In the genomic region with DNA sequence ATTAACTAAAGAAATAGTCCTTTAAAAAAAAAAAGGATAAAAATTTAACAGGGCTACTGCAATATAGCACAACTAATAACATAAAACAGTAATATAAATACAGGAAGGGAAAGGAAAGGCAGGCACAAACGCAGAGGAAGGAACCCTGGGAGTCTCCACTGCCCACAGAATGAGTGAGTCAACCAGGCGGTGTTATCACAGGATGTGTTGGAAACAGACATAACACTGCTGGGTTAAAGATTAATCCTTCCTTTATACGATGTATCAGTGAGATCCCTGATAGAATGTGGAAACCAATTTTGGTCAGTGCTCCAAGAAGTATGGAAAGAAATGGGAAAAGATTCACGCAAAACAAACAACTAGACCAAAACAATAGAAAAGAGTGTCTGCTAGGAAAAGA, we compare ENCODE assay signal across 2 cellular contexts.
TF ChIP-seq lines count a peak whose summit lies in the region.

No MANE protein-coding gene starts in this region.

TF ChIP-seq in A549, 52 proteins besides CTCF, POLR2A, EP300 and RAD21:
- TF ChIP-seq TFCP2L1 (CRISPR knock-in tag; IDR thresholded peaks at IDR 0.05) (no peak), CEBPB (IDR thresholded peaks at IDR 0.05) (peak in 1 of 2 experiments; percentile 46; a peak in 1 of 4 replicates), GATA3 (IDR thresholded peaks at IDR 0.05; ENCODE audit: borderline replicate concordance) (peak; percentile 51; the same call in 1 of the 2 replicates), CBX2 (IDR thresholded peaks at IDR 0.05; ENCODE audit: borderline replicate concordance, low read depth) (no peak), FOSL2 (IDR thresholded peaks at IDR 0.05) (peak; percentile 68; the same call in 1 of the 2 replicates), FOSL2 (CRISPR knock-in tag; IDR thresholded peaks at IDR 0.05) (peak; percentile 85), RFX5 (IDR thresholded peaks at IDR 0.05) (no peak), JUNB (IDR thresholded peaks at IDR 0.05) (peak; percentile 52; the same call in 1 of the 2 replicates), HOXA7 (CRISPR knock-in tag; IDR thresholded peaks at IDR 0.05) (no peak), JUN (IDR thresholded peaks at IDR 0.05) (peak in 1 of 2 experiments; percentile 51; a peak in 1 of 5 replicates), NR3C1 (IDR thresholded peaks at IDR 0.05) (no peak), RNF2 (IDR thresholded peaks at IDR 0.05; ENCODE audit: borderline replicate concordance, low read depth) (no peak)
- TF ChIP-seq, protein P1, sequence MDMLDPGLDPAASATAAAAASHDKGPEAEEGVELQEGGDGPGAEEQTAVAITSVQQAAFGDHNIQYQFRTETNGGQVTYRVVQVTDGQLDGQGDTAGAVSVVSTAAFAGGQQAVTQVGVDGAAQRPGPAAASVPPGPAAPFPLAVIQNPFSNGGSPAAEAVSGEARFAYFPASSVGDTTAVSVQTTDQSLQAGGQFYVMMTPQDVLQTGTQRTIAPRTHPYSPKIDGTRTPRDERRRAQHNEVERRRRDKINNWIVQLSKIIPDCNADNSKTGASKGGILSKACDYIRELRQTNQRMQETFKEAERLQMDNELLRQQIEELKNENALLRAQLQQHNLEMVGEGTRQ (IDR thresholded peaks at IDR 0.05), result no peak

TF ChIP-seq in K562, 482 proteins besides CTCF, POLR2A, EP300 and RAD21 (continues in another document):
- TF ChIP-seq, protein P2, sequence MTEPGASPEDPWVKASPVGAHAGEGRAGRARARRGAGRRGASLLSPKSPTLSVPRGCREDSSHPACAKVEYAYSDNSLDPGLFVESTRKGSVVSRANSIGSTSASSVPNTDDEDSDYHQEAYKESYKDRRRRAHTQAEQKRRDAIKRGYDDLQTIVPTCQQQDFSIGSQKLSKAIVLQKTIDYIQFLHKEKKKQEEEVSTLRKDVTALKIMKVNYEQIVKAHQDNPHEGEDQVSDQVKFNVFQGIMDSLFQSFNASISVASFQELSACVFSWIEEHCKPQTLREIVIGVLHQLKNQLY (CRISPR knock-in tag; conservative IDR thresholded peaks at IDR 0.05), result no peak
- TF ChIP-seq, protein P3, sequence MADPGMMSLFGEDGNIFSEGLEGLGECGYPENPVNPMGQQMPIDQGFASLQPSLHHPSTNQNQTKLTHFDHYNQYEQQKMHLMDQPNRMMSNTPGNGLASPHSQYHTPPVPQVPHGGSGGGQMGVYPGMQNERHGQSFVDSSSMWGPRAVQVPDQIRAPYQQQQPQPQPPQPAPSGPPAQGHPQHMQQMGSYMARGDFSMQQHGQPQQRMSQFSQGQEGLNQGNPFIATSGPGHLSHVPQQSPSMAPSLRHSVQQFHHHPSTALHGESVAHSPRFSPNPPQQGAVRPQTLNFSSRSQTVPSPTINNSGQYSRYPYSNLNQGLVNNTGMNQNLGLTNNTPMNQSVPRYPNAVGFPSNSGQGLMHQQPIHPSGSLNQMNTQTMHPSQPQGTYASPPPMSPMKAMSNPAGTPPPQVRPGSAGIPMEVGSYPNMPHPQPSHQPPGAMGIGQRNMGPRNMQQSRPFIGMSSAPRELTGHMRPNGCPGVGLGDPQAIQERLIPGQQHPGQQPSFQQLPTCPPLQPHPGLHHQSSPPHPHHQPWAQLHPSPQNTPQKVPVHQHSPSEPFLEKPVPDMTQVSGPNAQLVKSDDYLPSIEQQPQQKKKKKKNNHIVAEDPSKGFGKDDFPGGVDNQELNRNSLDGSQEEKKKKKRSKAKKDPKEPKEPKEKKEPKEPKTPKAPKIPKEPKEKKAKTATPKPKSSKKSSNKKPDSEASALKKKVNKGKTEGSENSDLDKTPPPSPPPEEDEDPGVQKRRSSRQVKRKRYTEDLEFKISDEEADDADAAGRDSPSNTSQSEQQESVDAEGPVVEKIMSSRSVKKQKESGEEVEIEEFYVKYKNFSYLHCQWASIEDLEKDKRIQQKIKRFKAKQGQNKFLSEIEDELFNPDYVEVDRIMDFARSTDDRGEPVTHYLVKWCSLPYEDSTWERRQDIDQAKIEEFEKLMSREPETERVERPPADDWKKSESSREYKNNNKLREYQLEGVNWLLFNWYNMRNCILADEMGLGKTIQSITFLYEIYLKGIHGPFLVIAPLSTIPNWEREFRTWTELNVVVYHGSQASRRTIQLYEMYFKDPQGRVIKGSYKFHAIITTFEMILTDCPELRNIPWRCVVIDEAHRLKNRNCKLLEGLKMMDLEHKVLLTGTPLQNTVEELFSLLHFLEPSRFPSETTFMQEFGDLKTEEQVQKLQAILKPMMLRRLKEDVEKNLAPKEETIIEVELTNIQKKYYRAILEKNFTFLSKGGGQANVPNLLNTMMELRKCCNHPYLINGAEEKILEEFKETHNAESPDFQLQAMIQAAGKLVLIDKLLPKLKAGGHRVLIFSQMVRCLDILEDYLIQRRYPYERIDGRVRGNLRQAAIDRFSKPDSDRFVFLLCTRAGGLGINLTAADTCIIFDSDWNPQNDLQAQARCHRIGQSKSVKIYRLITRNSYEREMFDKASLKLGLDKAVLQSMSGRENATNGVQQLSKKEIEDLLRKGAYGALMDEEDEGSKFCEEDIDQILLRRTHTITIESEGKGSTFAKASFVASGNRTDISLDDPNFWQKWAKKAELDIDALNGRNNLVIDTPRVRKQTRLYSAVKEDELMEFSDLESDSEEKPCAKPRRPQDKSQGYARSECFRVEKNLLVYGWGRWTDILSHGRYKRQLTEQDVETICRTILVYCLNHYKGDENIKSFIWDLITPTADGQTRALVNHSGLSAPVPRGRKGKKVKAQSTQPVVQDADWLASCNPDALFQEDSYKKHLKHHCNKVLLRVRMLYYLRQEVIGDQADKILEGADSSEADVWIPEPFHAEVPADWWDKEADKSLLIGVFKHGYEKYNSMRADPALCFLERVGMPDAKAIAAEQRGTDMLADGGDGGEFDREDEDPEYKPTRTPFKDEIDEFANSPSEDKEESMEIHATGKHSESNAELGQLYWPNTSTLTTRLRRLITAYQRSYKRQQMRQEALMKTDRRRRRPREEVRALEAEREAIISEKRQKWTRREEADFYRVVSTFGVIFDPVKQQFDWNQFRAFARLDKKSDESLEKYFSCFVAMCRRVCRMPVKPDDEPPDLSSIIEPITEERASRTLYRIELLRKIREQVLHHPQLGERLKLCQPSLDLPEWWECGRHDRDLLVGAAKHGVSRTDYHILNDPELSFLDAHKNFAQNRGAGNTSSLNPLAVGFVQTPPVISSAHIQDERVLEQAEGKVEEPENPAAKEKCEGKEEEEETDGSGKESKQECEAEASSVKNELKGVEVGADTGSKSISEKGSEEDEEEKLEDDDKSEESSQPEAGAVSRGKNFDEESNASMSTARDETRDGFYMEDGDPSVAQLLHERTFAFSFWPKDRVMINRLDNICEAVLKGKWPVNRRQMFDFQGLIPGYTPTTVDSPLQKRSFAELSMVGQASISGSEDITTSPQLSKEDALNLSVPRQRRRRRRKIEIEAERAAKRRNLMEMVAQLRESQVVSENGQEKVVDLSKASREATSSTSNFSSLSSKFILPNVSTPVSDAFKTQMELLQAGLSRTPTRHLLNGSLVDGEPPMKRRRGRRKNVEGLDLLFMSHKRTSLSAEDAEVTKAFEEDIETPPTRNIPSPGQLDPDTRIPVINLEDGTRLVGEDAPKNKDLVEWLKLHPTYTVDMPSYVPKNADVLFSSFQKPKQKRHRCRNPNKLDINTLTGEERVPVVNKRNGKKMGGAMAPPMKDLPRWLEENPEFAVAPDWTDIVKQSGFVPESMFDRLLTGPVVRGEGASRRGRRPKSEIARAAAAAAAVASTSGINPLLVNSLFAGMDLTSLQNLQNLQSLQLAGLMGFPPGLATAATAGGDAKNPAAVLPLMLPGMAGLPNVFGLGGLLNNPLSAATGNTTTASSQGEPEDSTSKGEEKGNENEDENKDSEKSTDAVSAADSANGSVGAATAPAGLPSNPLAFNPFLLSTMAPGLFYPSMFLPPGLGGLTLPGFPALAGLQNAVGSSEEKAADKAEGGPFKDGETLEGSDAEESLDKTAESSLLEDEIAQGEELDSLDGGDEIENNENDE (IDR thresholded peaks at IDR 0.05; ENCODE audit: low read depth, low read length), result no peak
- TF ChIP-seq HSF4 (CRISPR knock-in tag; IDR thresholded peaks at IDR 0.05; ENCODE audit: borderline replicate concordance) (no peak), NUFIP1 (IDR thresholded peaks at IDR 0.05; ENCODE audit: partially characterized antibody) (no peak), ZNF212 (CRISPR knock-in tag; IDR thresholded peaks at IDR 0.05) (no peak), SNRNP70 (optimal IDR thresholded peaks at IDR 0.05; ENCODE audit: low read depth, low read length) (no peak), HNRNPH1 (optimal IDR thresholded peaks at IDR 0.05; ENCODE audit: low read depth, low read length) (no peak), YBX1 (IDR thresholded peaks at IDR 0.05) (no peak), KLF1 (tag; IDR thresholded peaks at IDR 0.05) (no peak), NCOA1 (IDR thresholded peaks at IDR 0.05; ENCODE audit: low read depth) (no peak), TAF7 (tag; IDR thresholded peaks at IDR 0.05) (no peak), ZNF707 (CRISPR knock-in tag; conservative IDR thresholded peaks at IDR 0.05) (no peak), CHD1 (IDR thresholded peaks at IDR 0.05; ENCODE audit: low read length) (no peak), RBM17 (IDR thresholded peaks at IDR 0.05; ENCODE audit: borderline replicate concordance, low read depth, low read length) (no peak), RFX5 (IDR thresholded peaks at IDR 0.05; ENCODE audit: low read depth, low read length) (no peak), KDM1A (IDR thresholded peaks at IDR 0.05) (peak; percentile 18 to 39; a peak in 2 of 4 replicates), MED1 (CRISPR knock-in tag; IDR thresholded peaks at IDR 0.05; ENCODE audit: borderline replicate concordance) (no peak), ETV6 (IDR thresholded peaks at IDR 0.05; ENCODE audit: borderline replicate concordance in 1 of 2, low read depth in 2 of 2, low read length in 1 of 2) (no peak), ETV6 (CRISPR knock-in tag; IDR thresholded peaks at IDR 0.05; ENCODE audit: borderline replicate concordance) (no peak), MCM3 (IDR thresholded peaks at IDR 0.05) (no peak), MIER1 (IDR thresholded peaks at IDR 0.05; ENCODE audit: low read depth) (no peak), ZNF384 (IDR thresholded peaks at IDR 0.05; ENCODE audit: low read depth, low read length) (no peak), NONO (IDR thresholded peaks at IDR 0.05; ENCODE audit: low read depth in 2 of 2, low read length in 1 of 2) (no peak), ZNF586 (CRISPR knock-in tag; conservative IDR thresholded peaks at IDR 0.05) (no peak)
- TF ChIP-seq, protein P4, sequence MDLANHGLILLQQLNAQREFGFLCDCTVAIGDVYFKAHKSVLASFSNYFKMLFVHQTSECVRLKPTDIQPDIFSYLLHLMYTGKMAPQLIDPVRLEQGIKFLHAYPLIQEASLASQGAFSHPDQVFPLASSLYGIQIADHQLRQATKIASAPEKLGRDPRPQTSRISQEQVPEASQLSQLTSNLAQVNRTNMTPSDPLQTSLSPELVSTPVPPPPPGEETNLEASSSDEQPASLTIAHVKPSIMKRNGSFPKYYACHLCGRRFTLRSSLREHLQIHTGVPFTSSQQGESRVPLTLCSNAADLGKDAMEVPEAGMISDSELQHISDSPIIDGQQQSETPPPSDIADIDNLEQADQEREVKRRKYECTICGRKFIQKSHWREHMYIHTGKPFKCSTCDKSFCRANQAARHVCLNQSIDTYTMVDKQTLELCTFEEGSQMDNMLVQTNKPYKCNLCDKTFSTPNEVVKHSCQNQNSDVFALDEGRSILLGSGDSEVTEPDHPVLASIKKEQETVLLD (IDR thresholded peaks at IDR 0.05), result no peak
- TF ChIP-seq, protein P5, sequence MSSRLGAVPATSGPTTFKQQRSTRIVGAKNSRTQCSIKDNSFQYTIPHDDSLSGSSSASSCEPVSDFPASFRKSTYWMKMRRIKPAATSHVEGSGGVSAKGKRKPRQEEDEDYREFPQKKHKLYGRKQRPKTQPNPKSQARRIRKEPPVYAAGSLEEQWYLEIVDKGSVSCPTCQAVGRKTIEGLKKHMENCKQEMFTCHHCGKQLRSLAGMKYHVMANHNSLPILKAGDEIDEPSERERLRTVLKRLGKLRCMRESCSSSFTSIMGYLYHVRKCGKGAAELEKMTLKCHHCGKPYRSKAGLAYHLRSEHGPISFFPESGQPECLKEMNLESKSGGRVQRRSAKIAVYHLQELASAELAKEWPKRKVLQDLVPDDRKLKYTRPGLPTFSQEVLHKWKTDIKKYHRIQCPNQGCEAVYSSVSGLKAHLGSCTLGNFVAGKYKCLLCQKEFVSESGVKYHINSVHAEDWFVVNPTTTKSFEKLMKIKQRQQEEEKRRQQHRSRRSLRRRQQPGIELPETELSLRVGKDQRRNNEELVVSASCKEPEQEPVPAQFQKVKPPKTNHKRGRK (tag; IDR thresholded peaks at IDR 0.05), result no peak
- TF ChIP-seq, protein P6, sequence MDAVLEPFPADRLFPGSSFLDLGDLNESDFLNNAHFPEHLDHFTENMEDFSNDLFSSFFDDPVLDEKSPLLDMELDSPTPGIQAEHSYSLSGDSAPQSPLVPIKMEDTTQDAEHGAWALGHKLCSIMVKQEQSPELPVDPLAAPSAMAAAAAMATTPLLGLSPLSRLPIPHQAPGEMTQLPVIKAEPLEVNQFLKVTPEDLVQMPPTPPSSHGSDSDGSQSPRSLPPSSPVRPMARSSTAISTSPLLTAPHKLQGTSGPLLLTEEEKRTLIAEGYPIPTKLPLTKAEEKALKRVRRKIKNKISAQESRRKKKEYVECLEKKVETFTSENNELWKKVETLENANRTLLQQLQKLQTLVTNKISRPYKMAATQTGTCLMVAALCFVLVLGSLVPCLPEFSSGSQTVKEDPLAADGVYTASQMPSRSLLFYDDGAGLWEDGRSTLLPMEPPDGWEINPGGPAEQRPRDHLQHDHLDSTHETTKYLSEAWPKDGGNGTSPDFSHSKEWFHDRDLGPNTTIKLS (IDR thresholded peaks at IDR 0.05; ENCODE audit: borderline replicate concordance, low read depth), result no peak
- TF ChIP-seq, protein P7, sequence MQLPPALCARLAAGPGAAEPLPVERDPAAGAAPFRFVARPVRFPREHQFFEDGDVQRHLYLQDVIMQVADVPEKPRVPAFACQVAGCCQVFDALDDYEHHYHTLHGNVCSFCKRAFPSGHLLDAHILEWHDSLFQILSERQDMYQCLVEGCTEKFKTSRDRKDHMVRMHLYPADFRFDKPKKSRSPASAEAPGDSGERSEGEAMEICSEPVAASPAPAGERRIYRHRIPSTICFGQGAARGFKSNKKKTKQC (CRISPR knock-in tag; IDR thresholded peaks at IDR 0.05), result no peak
- TF ChIP-seq, protein P8, sequence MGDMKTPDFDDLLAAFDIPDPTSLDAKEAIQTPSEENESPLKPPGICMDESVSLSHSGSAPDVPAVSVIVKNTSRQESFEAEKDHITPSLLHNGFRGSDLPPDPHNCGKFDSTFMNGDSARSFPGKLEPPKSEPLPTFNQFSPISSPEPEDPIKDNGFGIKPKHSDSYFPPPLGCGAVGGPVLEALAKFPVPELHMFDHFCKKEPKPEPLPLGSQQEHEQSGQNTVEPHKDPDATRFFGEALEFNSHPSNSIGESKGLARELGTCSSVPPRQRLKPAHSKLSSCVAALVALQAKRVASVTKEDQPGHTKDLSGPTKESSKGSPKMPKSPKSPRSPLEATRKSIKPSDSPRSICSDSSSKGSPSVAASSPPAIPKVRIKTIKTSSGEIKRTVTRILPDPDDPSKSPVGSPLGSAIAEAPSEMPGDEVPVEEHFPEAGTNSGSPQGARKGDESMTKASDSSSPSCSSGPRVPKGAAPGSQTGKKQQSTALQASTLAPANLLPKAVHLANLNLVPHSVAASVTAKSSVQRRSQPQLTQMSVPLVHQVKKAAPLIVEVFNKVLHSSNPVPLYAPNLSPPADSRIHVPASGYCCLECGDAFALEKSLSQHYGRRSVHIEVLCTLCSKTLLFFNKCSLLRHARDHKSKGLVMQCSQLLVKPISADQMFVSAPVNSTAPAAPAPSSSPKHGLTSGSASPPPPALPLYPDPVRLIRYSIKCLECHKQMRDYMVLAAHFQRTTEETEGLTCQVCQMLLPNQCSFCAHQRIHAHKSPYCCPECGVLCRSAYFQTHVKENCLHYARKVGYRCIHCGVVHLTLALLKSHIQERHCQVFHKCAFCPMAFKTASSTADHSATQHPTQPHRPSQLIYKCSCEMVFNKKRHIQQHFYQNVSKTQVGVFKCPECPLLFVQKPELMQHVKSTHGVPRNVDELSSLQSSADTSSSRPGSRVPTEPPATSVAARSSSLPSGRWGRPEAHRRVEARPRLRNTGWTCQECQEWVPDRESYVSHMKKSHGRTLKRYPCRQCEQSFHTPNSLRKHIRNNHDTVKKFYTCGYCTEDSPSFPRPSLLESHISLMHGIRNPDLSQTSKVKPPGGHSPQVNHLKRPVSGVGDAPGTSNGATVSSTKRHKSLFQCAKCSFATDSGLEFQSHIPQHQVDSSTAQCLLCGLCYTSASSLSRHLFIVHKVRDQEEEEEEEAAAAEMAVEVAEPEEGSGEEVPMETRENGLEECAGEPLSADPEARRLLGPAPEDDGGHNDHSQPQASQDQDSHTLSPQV (IDR thresholded peaks at IDR 0.05), result 0 out of 2 replicates have a peak, but pooled peaks have one; percentile 20
